In genomic region chr6:40831381-40831780, GRCh38 we compare ENCODE assay signal across 8 cellular contexts.
"Had no signal": no experiment of that assay in that cellular context is flagged by ENCODE, and none has a peak within 500 bp of the region (broad histone marks: within the 10 kb centered on the region; RNA-seq: fewer than 3 reads in every experiment).

No MANE protein-coding gene starts in this region.

- ATAC-seq: GM12878 had no signal

- FAIRE-seq: G401.6, GM12878, GM12891, GM12892, GM18507, GM19239 had no signal

- DNase-seq: GDM1, GF-D8 had no signal

- H3K4me3 ChIP-seq: GM12878 had no signal
